ENCODE assay signal across 8 cellular contexts in genomic region chr16:23423496-23424049, GRCh38. TPM values are rescaled to one million over a fixed set of nuclear protein-coding genes. Genes with fewer than 3 reads are reported as not detected.
A peak's percentile ranks its signal among the peaks of the same experiment; 100 is the strongest.
DNase-seq lines count a peak whose midpoint lies in the region; ATAC-seq lines count a peak whose summit lies in the region.

No MANE protein-coding gene starts in this region.

- H3K36me3 ChIP-seq in skeletal muscle tissue (ENCODE audit: control insufficient read depth in 3 of 3, insufficient read depth in 3 of 3, low read length in 3 of 3) = peaks cover 0 to 6% (median 2%) of the 10 kb centered on the region in 3 donors

- in situ Hi-C loops in SK-MEL-5 (cut with HindIII; ENCODE audit: low pct_unique_long_range_greater_than_20kb, low sequenced_read_pairs) = no loop called here

- H3K36me3 Mint-ChIP-seq in activated CD8-positive, alpha-beta memory T cell treated with anti-CD3 and anti-CD28 coated beads, Interleukin-2, amount 10 ng/mL, durations not matched to agents 7 days and 5 days = peaks cover 15% of the 10 kb centered on the region

- no peaks in the 10 kb centered on the region for H3K27me3 Mint-ChIP-seq in activated CD8-positive, alpha-beta memory T cell treated with anti-CD3 and anti-CD28 coated beads, Interleukin-2, amount 10 ng/mL, durations not matched to agents 7 days and 5 days

- ATAC-seq in Right ventricle myocardium superior (ENCODE audit: poor library complexity) (peak; percentile 93), HG02840 (IDR thresholded peaks at IDR 0.05; ENCODE audit: low FRiP score, unreplicated experiment) (no peak), HG03139 (IDR thresholded peaks at IDR 0.05; ENCODE audit: unreplicated experiment) (no peak)
- no peak for ATAC-seq in activated CD8-positive, alpha-beta memory T cell treated with anti-CD3 and anti-CD28 coated beads, Interleukin-2, amount 10 ng/mL, durations not matched to agents 7 days and 5 days
- no peak for ATAC-seq in stimulated activated naive CD8-positive, alpha-beta T cell treated with anti-CD3 and anti-CD28 coated beads, Interleukin-15, Interleukin-2, amounts not matched to agents 100 U/mL and 50 U/mL, for 24 hours

- H3K27ac Mint-ChIP-seq in activated CD8-positive, alpha-beta memory T cell treated with anti-CD3 and anti-CD28 coated beads, Interleukin-2, amount 10 ng/mL, durations not matched to agents 7 days and 5 days = no peak overlapping the region

- no peaks in the 10 kb centered on the region for H3K9me3 ChIP-seq in skeletal muscle tissue (ENCODE audit: control insufficient read depth in 3 of 3, low read length in 3 of 3)

- peak overlapping the region; percentile 72 for H3K27ac ChIP-seq in skeletal muscle tissue (ENCODE audit: low read depth, low read length)

- H3K27me3 ChIP-seq in skeletal muscle tissue (ENCODE audit: control insufficient read depth in 3 of 3, insufficient read depth in 3 of 3, low read length in 3 of 3) = no peaks in the 10 kb centered on the region

- H3K9me3 Mint-ChIP-seq in activated CD8-positive, alpha-beta memory T cell treated with anti-CD3 and anti-CD28 coated beads, Interleukin-2, amount 10 ng/mL, durations not matched to agents 7 days and 5 days (ENCODE audit: low read depth) = no peaks in the 10 kb centered on the region

- CTCF ChIA-PET in activated CD8-positive, alpha-beta memory T cell treated with anti-CD3 and anti-CD28 coated beads, Interleukin-2, amount 10 ng/mL, durations not matched to agents 7 days and 5 days (lab: Charles Lee) = no interaction called here

- intact Hi-C loops in Right ventricle myocardium superior (cut with DNase I) = no loop called here

- no peak overlapping the region for H3K9ac ChIP-seq in skeletal muscle tissue (ENCODE audit: low read depth in 1 of 3, low read length in 3 of 3)

- H3K4me1 ChIP-seq in skeletal muscle tissue (ENCODE audit: control insufficient read depth in 3 of 3, insufficient read depth in 3 of 3, low read length in 3 of 3) = peaks cover 4 to 11% (median 9%) of the 10 kb centered on the region in 3 donors

- no peak overlapping the region for H3K4me3 Mint-ChIP-seq in activated CD8-positive, alpha-beta memory T cell treated with anti-CD3 and anti-CD28 coated beads, Interleukin-2, amount 10 ng/mL, durations not matched to agents 7 days and 5 days

- no peak overlapping the region for H3K4me3 ChIP-seq in skeletal muscle tissue (ENCODE audit: low read length in 3 of 3)

- DNase-seq in GM04504 (ENCODE audit: low read depth) (peak; percentile 97), SK-MEL-5 (ENCODE audit: low read depth, low spot score) (peak; percentile 6), Right ventricle myocardium superior (peak; percentile 62)
- DNase-seq in activated CD8-positive, alpha-beta memory T cell treated with anti-CD3 and anti-CD28 coated beads, Interleukin-2, amount 10 ng/mL, durations not matched to agents 7 days and 5 days = no peak
- DNase-seq in stimulated activated naive CD8-positive, alpha-beta T cell treated with anti-CD3 and anti-CD28 coated beads, Interleukin-15, Interleukin-2, amounts not matched to agents 100 U/mL and 50 U/mL, for 24 hours = no peak

- H3K4me1 Mint-ChIP-seq in activated CD8-positive, alpha-beta memory T cell treated with anti-CD3 and anti-CD28 coated beads, Interleukin-2, amount 10 ng/mL, durations not matched to agents 7 days and 5 days = peaks cover 2% of the 10 kb centered on the region

RNA-seq across cellular contexts. Expression of gene COG7, which starts 29.4 kb away (rescaled TPM):
- 15.1 and 16.7 TPM in 2 replicates for total RNA-seq in SK-MEL-5 (2014; rRNA removed; shearing (Covaris generic))
- 17.9 and 23.5 TPM in 2 replicates for polyA plus RNA-seq in SK-MEL-5 (2015; cell fraction: cytosol; rRNA removed)
- 45.3 and 47.5 TPM in 2 replicates for polyA plus RNA-seq in SK-MEL-5 (2015; cell fraction: nucleus; rRNA removed)
- total RNA-seq in Right ventricle myocardium superior = 11.5 TPM
- 12.5 TPM for total RNA-seq in skeletal muscle tissue
- 10 to 100 TPM; 17.5 to 25.1 TPM for total RNA-seq in activated CD8-positive, alpha-beta memory T cell treated with anti-CD3 and anti-CD28 coated beads, Interleukin-2, amount 10 ng/mL, durations not matched to agents 7 days and 5 days

Comparison
In these comparisons a context has a peak if more than half of its experiments do, and no peak if none do; other contexts are left out.
1. DNase-seq: peak in GM04504 (single experiment), SK-MEL-5 (single experiment) and Right ventricle myocardium superior (single experiment); none in activated CD8-positive, alpha-beta memory T cell treated with anti-CD3 and anti-CD28 coated beads, Interleukin-2, amount 10 ng/mL, durations not matched to agents 7 days and 5 days (single experiment) and stimulated activated naive CD8-positive, alpha-beta T cell treated with anti-CD3 and anti-CD28 coated beads, Interleukin-15, Interleukin-2, amounts not matched to agents 100 U/mL and 50 U/mL, for 24 hours (single experiment).